Comparison of ENCODE assay signal across 28 cellular contexts in the genomic region with DNA sequence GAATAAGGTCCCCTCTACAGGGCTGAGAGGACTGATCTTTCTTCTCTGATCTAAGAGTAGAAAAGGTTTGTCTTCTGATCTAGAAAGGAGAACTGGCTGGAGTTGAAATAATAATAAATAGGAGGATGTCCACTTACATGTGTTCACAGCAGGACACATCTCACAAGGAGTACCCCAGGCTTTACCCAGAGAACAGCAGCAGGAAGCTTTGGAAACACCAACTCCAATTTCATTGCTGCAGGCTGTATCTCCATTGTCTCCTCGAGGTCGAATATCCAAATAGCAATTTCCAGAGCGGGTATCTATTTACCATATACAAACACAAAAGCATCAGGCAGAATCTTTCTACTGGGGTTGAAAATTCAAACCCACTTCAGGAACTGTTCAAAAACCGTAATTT.
"Had no signal": no experiment of that assay in that cellular context is flagged by ENCODE, and none has a peak within 500 bp of the region (broad histone marks: within the 10 kb centered on the region; RNA-seq: fewer than 3 reads in every experiment).

No MANE protein-coding gene starts in this region.

- H3K36me3 Mint-ChIP-seq: activated naive CD8-positive, alpha-beta T cell; immature natural killer cell; naive B cell; stimulated activated naive B cell treated with anti-CD40 and anti-IgM and Interleukin-4, amounts not matched to agents 10 μg/mL and 1 μg/mL and 100 μg/mL, for 72 hours had no signal

- H3K4me3 Mint-ChIP-seq: activated naive CD8-positive, alpha-beta T cell; immature natural killer cell; naive B cell; stimulated activated naive B cell treated with anti-CD40 and anti-IgM and Interleukin-4, amounts not matched to agents 10 μg/mL and 1 μg/mL and 100 μg/mL, for 72 hours had no signal

- DNase-seq: activated CD4-positive, alpha-beta T cell treated with anti-CD3 and anti-CD28 coated beads for 4 hours; activated CD4-positive, alpha-beta T cell treated with anti-CD3 and anti-CD28 coated beads, Interleukin-2, amount 50 U/mL, for 48 hours; activated CD8-positive, alpha-beta memory T cell treated with anti-CD3 and anti-CD28 coated beads for 24 hours; activated effector memory CD4-positive, alpha-beta T cell treated with Interleukin-2 at 50 U/mL for 16 hours; activated naive CD4-positive, alpha-beta T cell treated with Interleukin-2 at 50 U/mL for 16 hours; anterior cingulate cortex; body of pancreas; heart left ventricle; hypothalamus; immature natural killer cell; kidney; left colon; mammary epithelial cell; naive B cell; pancreas; retina; sigmoid colon; small intestine; stimulated activated CD4-positive, alpha-beta T cell treated with anti-CD3 and anti-CD28 coated beads, Interleukin-15, amount 100 ng/mL, for 24 hours; stimulated activated CD4-positive, alpha-beta T cell treated with anti-CD3 and anti-CD28 coated beads, Interleukin-2, amount 100 ng/mL, for 24 hours; stimulated activated naive B cell treated with anti-CD40 and anti-IgM and Interleukin-4, amounts not matched to agents 10 μg/mL and 1 μg/mL and 100 μg/mL, for 72 hours; stomach; T-helper 9 cell; tibial artery; upper lobe of right lung had no signal

- H3K4me1 Mint-ChIP-seq: naive B cell; stimulated activated naive B cell treated with anti-CD40 and anti-IgM and Interleukin-4, amounts not matched to agents 10 μg/mL and 1 μg/mL and 100 μg/mL, for 72 hours had no signal

- H3K27me3 Mint-ChIP-seq: activated naive CD8-positive, alpha-beta T cell; naive B cell; stimulated activated naive B cell treated with anti-CD40 and anti-IgM and Interleukin-4, amounts not matched to agents 10 μg/mL and 1 μg/mL and 100 μg/mL, for 72 hours had no signal

- ATAC-seq: body of pancreas; heart left ventricle; left colon; pancreas; stimulated activated naive B cell treated with anti-CD40 and anti-IgM and Interleukin-4, amounts not matched to agents 10 μg/mL and 1 μg/mL and 100 μg/mL, for 72 hours; upper lobe of right lung had no signal

- H3K27ac Mint-ChIP-seq: activated naive CD8-positive, alpha-beta T cell; immature natural killer cell; naive B cell; stimulated activated naive B cell treated with anti-CD40 and anti-IgM and Interleukin-4, amounts not matched to agents 10 μg/mL and 1 μg/mL and 100 μg/mL, for 72 hours had no signal

- FAIRE-seq: endothelial cell of umbilical vein, kidney, pancreas, small intestine, TTC549 had no signal

- H3K9me3 Mint-ChIP-seq: immature natural killer cell; naive B cell; stimulated activated naive B cell treated with anti-CD40 and anti-IgM and Interleukin-4, amounts not matched to agents 10 μg/mL and 1 μg/mL and 100 μg/mL, for 72 hours had no signal
